In genomic region chr20:47260540-47261126, GRCh38 we compare ENCODE assay signal across 8 cellular contexts.
DNase-seq lines count a peak whose midpoint lies in the region; ATAC-seq, FAIRE-seq and TF ChIP-seq lines count a peak whose summit lies in the region.
"Not testable (repeated sequence)": the region's sequence is repeated elsewhere in the genome, so short reads cannot be mapped to it uniquely, and the experiment has no call there.

No MANE protein-coding gene starts in this region.

- not testable (repeated sequence) for TF ChIP-seq RAD21 in GM12878 (IDR thresholded peaks at IDR 0.05; ENCODE audit: insufficient read depth, low read depth, low read length)

- H3K27ac ChIP-seq in CD4-positive, alpha-beta T cell (ENCODE audit: low read depth, low read length), result not testable (repeated sequence)
- 0 out of 2 replicates have a peak overlapping the region, but pooled peaks have one; percentile 96 for H3K27ac ChIP-seq in SU-DHL-6 (ENCODE audit: low read depth, low read length)
- H3K27ac ChIP-seq in GM12878 (ENCODE audit: control insufficient read depth, insufficient read depth), result peak overlapping the region; percentile 6; the same call in 1 of the 2 replicates
- peak overlapping the region; percentile 73 for H3K27ac ChIP-seq in epithelial cell of prostate

- FAIRE-seq in GM12878 (lab: Jason Lieb, UNC), result not testable (repeated sequence)

- H3K9me3 Mint-ChIP-seq in CD4-positive, alpha-beta T cell; IgD-negative memory B cell; activated T-cell treated with anti-CD3 and anti-CD28 coated beads, Interleukin-2, amount 50 U/mL, for 72 hours; naive thymus-derived CD8-positive, alpha-beta T cell; stimulated activated naive B cell treated with anti-CD40 and anti-IgM and Interleukin-4, amounts not matched to agents 10 μg/mL and 1 μg/mL and 100 μg/mL, for 72 hours: not testable (repeated sequence)

- not testable (repeated sequence) for TF ChIP-seq EP300 in GM12878 (IDR thresholded peaks at IDR 0.05; ENCODE audit: borderline replicate concordance in 1 of 2, control insufficient read depth in 1 of 2, low read depth in 2 of 2, low read length in 2 of 2)

- H3K9ac ChIP-seq in SU-DHL-6 (ENCODE audit: low read length); GM12878 (ENCODE audit: control insufficient read depth, insufficient read depth, low read length): not testable (repeated sequence)

- H3K79me2 ChIP-seq in SU-DHL-6 (ENCODE audit: insufficient read depth, low read length) (peaks cover 58% of the 10 kb centered on the region), GM12878 (ENCODE audit: control insufficient read depth, insufficient read depth, low read length) (peaks cover 68% of the 10 kb centered on the region)

- 94% methylated on average over 8 of the region's 8 CpGs for WGBS in GM12878 (ENCODE audit: insufficient coverage, insufficient replicate concordance, low lambda C conversion rate, missing lambda C conversion rate)

- not testable (repeated sequence) for H3K9me2 ChIP-seq in SU-DHL-6 (replicated peaks; ENCODE audit: insufficient read depth, low read length)

- peaks cover 58% of the 10 kb centered on the region for H3K4me1 ChIP-seq in GM12878 (ENCODE audit: control insufficient read depth, insufficient read depth, low read length)

- not testable (repeated sequence) for ATAC-seq in CD4-positive, alpha-beta T cell (ENCODE audit: poor library complexity); activated T-cell treated with anti-CD3 and anti-CD28 coated beads, Interleukin-2, amount 50 U/mL, for 72 hours (replicated peaks in 1 of 2); GM12878; naive thymus-derived CD8-positive, alpha-beta T cell; stimulated activated naive B cell treated with anti-CD40 and anti-IgM and Interleukin-4, amounts not matched to agents 10 μg/mL and 1 μg/mL and 100 μg/mL, for 72 hours (replicated peaks)

- intact Hi-C loops in CD4-positive, alpha-beta T cell (cut with DNase I, micrococcal nuclease), result not testable (repeated sequence)
- intact Hi-C loops in GM12878 (cut with micrococcal nuclease; ENCODE audit: unreplicated experiment), result loop anchor here (5.0 kb wide), 1 partner anchor 242 kb away; the partner anchor contains the start of gene NCOA3

- RAD21 ChIA-PET in GM12878 (lab: Charles Lee; ENCODE audit: unreplicated experiment), result interaction anchor here (4.6 to 4.9 kb wide), 2 partner anchors 12 to 124 kb away, joined by 29 to 70 read pairs; no protein-coding TSS in a partner anchor

- peak overlapping the region; percentile 53 for H3K27ac Mint-ChIP-seq in CD4-positive, alpha-beta T cell
- H3K27ac Mint-ChIP-seq in IgD-negative memory B cell, result not testable (repeated sequence)
- H3K27ac Mint-ChIP-seq in activated T-cell treated with anti-CD3 and anti-CD28 coated beads, Interleukin-2, amount 50 U/mL, for 72 hours, result peak overlapping the region; percentile 56
- H3K27ac Mint-ChIP-seq in naive thymus-derived CD8-positive, alpha-beta T cell, result peak overlapping the region in 7 of 10 donors; percentile 8 to 80 (median 78)
- peak overlapping the region; percentile 94 for H3K27ac Mint-ChIP-seq in stimulated activated naive B cell treated with anti-CD40 and anti-IgM and Interleukin-4, amounts not matched to agents 10 μg/mL and 1 μg/mL and 100 μg/mL, for 72 hours

- BruUV-seq in GM12878 (replicated peaks; lab: Mats Ljungman, UMichigan), result not testable (repeated sequence)

- CTCF ChIA-PET in CD4-positive, alpha-beta T cell (lab: Charles Lee), result interaction anchor here (1.1 kb wide), 1 partner anchor 123 kb away, joined by 3 read pairs; no protein-coding TSS in a partner anchor
- CTCF ChIA-PET in GM12878 (lab: Yijun Ruan, JAX), result interaction anchor here (10.1 kb wide), 1 partner anchor 14 kb away, joined by 148 read pairs; no protein-coding TSS in a partner anchor

- not testable (repeated sequence) for DNase-seq in CD4-positive, alpha-beta T cell; activated T-cell treated with anti-CD3 and anti-CD28 coated beads, Interleukin-2, amount 50 U/mL, for 72 hours; GM12878 (ENCODE audit: low read depth, low spot score); epithelial cell of prostate (ENCODE audit: low read depth, low spot score); naive thymus-derived CD8-positive, alpha-beta T cell; stimulated activated naive B cell treated with anti-CD40 and anti-IgM and Interleukin-4, amounts not matched to agents 10 μg/mL and 1 μg/mL and 100 μg/mL, for 72 hours

- not testable (repeated sequence) for H2AFZ ChIP-seq in SU-DHL-6 (ENCODE audit: low read depth, low read length, severe bottlenecking); GM12878 (ENCODE audit: control insufficient read depth, low read depth, low read length)

- POLR2A ChIA-PET in CD4-positive, alpha-beta T cell (lab: Charles Lee), result not testable (repeated sequence)
- POLR2A ChIA-PET in GM12878 (lab: Charles Lee), result interaction anchor here (1.3 kb wide), 1 partner anchor 14 kb away, joined by 4 read pairs; no protein-coding TSS in a partner anchor
- POLR2A ChIA-PET in naive thymus-derived CD8-positive, alpha-beta T cell (lab: Charles Lee), result interaction anchor here (0.8 kb wide), 1 partner anchor 292 kb away, joined by 3 read pairs; no protein-coding TSS in a partner anchor

- peaks cover 24% of the 10 kb centered on the region for H3K4me1 Mint-ChIP-seq in CD4-positive, alpha-beta T cell (ENCODE audit: low read depth)
- H3K4me1 Mint-ChIP-seq in IgD-negative memory B cell, result peaks cover 42 to 56% (median 45%) of the 10 kb centered on the region in 3 donors
- peaks cover 15% of the 10 kb centered on the region for H3K4me1 Mint-ChIP-seq in activated T-cell treated with anti-CD3 and anti-CD28 coated beads, Interleukin-2, amount 50 U/mL, for 72 hours (ENCODE audit: low read depth)
- H3K4me1 Mint-ChIP-seq in naive thymus-derived CD8-positive, alpha-beta T cell, result peaks cover 20 to 51% (median 28%) of the 10 kb centered on the region in 4 donors
- peaks cover 52 to 76% of the 10 kb centered on the region in 2 donors for H3K4me1 Mint-ChIP-seq in stimulated activated naive B cell treated with anti-CD40 and anti-IgM and Interleukin-4, amounts not matched to agents 10 μg/mL and 1 μg/mL and 100 μg/mL, for 72 hours

- not testable (repeated sequence) for TF ChIP-seq POLR2A in GM12878 (IDR thresholded peaks at IDR 0.05; ENCODE audit: low read depth, low read length)

- not testable (repeated sequence) for H3K4me2 ChIP-seq in SU-DHL-6 (ENCODE audit: low read depth, low read length, poor library complexity, severe bottlenecking); GM12878 (ENCODE audit: control insufficient read depth, insufficient read depth)

- TF ChIP-seq CTCF in CD4-positive, alpha-beta T cell (IDR thresholded peaks at IDR 0.05); SU-DHL-6 (IDR thresholded peaks at IDR 0.05; ENCODE audit: insufficient read depth, low read length, poor library complexity, severe bottlenecking); GM12878 (IDR thresholded peaks at IDR 0.05 in 2 of 3, conservative IDR thresholded peaks at IDR 0.05 in 1 of 3; ENCODE audit: control insufficient read depth in 2 of 3, extremely low read depth in 1 of 3, insufficient read depth in 1 of 3, low read depth in 3 of 3, low read length in 3 of 3): not testable (repeated sequence)

- SMC1A ChIA-PET in GM12878 (lab: Charles Lee; ENCODE audit: uncharacterized antibody, unreplicated experiment), result interaction anchor here (2.0 to 5.5 kb wide), 3 partner anchors 12 to 94 kb away, joined by 9 to 123 read pairs (median 55); no protein-coding TSS in a partner anchor

- not testable (repeated sequence) for H3K4me3 ChIP-seq in SU-DHL-6 (ENCODE audit: insufficient read depth, low read length, poor library complexity, severe bottlenecking); GM12878

- H3K36me3 Mint-ChIP-seq in CD4-positive, alpha-beta T cell (ENCODE audit: low read depth), result peaks cover 75% of the 10 kb centered on the region
- H3K36me3 Mint-ChIP-seq in IgD-negative memory B cell, result not testable (repeated sequence)
- peaks cover 5 to 20% of the 10 kb centered on the region in 2 donors for H3K36me3 Mint-ChIP-seq in activated T-cell treated with anti-CD3 and anti-CD28 coated beads, Interleukin-2, amount 50 U/mL, for 72 hours (ENCODE audit: insufficient read depth in 2 of 2)
- peaks cover 3 to 77% (median 4%) of the 10 kb centered on the region in 3 donors for H3K36me3 Mint-ChIP-seq in naive thymus-derived CD8-positive, alpha-beta T cell
- peaks cover 34 to 51% of the 10 kb centered on the region in 2 donors for H3K36me3 Mint-ChIP-seq in stimulated activated naive B cell treated with anti-CD40 and anti-IgM and Interleukin-4, amounts not matched to agents 10 μg/mL and 1 μg/mL and 100 μg/mL, for 72 hours

- not testable (repeated sequence) for H3K27me3 ChIP-seq in CD4-positive, alpha-beta T cell (ENCODE audit: control insufficient read depth, insufficient read depth, low read length); SU-DHL-6 (ENCODE audit: low read length); GM12878 (replicated peaks in 1 of 2; ENCODE audit: control insufficient read depth in 2 of 2, insufficient read depth in 2 of 2, low read length in 1 of 2)

- H3K36me3 ChIP-seq in SU-DHL-6 (ENCODE audit: low read length), result not testable (repeated sequence)
- peaks cover 9 to 17% of the 10 kb centered on the region in 2 experiments for H3K36me3 ChIP-seq in GM12878 (ENCODE audit: control insufficient read depth in 2 of 2, insufficient read depth in 2 of 2, low read length in 1 of 2)

- H3F3A ChIP-seq in SU-DHL-6 (ENCODE audit: insufficient read depth), result peaks cover 41% of the 10 kb centered on the region

- H3K9me3 ChIP-seq in CD4-positive, alpha-beta T cell (ENCODE audit: control insufficient read depth, low read length); SU-DHL-6 (ENCODE audit: insufficient read depth, low read length); GM12878 (replicated peaks; ENCODE audit: control insufficient read depth, insufficient read depth, low read length): not testable (repeated sequence)

- not testable (repeated sequence) for H3K4me3 Mint-ChIP-seq in CD4-positive, alpha-beta T cell; activated T-cell treated with anti-CD3 and anti-CD28 coated beads, Interleukin-2, amount 50 U/mL, for 72 hours; naive thymus-derived CD8-positive, alpha-beta T cell
- H3K4me3 Mint-ChIP-seq in IgD-negative memory B cell, result peak overlapping the region in 3 of 4 donors; percentile 19 to 62 (median 58)
- peak overlapping the region in 1 of 2 donors; percentile 20 for H3K4me3 Mint-ChIP-seq in stimulated activated naive B cell treated with anti-CD40 and anti-IgM and Interleukin-4, amounts not matched to agents 10 μg/mL and 1 μg/mL and 100 μg/mL, for 72 hours

- not testable (repeated sequence) for H4K20me1 ChIP-seq in SU-DHL-6 (ENCODE audit: low read depth, low read length); GM12878 (ENCODE audit: control insufficient read depth, insufficient read depth)

- H3K27me3 Mint-ChIP-seq in CD4-positive, alpha-beta T cell; IgD-negative memory B cell; activated T-cell treated with anti-CD3 and anti-CD28 coated beads, Interleukin-2, amount 50 U/mL, for 72 hours (ENCODE audit: low read depth); naive thymus-derived CD8-positive, alpha-beta T cell; stimulated activated naive B cell treated with anti-CD40 and anti-IgM and Interleukin-4, amounts not matched to agents 10 μg/mL and 1 μg/mL and 100 μg/mL, for 72 hours: not testable (repeated sequence)

- in situ Hi-C loops in GM12878 (cut with MboI), result not testable (repeated sequence)
